ENCODE assay signal across 2 cellular contexts in the genomic region with DNA sequence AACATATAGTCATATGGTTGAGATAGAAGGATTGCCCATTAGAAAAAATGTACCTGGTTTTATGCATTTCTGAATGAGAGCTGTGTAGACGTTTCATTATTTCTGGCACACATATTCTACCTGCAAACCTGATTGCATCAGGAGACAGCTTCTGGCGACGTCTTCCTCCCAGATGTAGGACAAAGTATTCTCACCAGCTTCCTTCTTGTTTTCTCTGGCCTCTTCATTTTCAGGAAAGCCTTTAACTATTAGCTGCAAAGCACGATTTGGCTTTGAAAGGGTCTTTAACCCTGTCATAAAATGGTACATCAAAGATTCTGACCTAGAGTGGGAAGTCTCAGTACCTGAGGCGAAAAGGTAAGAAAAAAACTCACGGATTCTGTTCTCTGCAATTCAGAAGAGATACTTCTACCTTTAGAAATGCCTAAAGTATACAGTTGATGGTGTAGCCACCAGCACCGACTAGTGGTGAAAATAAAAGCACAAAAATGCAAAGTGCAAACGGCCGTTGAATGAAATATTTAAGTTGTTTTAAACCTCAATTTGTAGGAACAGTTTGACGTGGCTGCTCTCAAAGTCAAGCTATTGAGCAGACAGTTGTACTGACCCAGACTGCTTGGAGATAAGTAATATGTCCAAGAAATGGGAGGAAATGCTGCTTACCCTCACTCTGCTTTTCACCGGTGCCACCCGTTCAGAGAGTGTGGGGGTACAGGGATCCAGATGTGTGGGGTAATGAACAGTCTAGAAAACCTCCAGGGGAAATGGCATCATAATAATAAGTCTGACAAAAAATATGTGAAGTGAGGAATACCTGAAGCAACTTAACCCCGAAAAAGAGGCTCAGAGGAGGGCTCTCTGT.
TF ChIP-seq lines count a peak whose summit lies in the region.

No MANE protein-coding gene starts in this region.

TF ChIP-seq in IMR-90, 13 proteins besides CTCF, POLR2A, EP300 and RAD21:
- TF ChIP-seq SMC3 (IDR thresholded peaks at IDR 0.05; ENCODE audit: low read depth, low read length): peak; percentile 62
- TF ChIP-seq, protein P1, sequence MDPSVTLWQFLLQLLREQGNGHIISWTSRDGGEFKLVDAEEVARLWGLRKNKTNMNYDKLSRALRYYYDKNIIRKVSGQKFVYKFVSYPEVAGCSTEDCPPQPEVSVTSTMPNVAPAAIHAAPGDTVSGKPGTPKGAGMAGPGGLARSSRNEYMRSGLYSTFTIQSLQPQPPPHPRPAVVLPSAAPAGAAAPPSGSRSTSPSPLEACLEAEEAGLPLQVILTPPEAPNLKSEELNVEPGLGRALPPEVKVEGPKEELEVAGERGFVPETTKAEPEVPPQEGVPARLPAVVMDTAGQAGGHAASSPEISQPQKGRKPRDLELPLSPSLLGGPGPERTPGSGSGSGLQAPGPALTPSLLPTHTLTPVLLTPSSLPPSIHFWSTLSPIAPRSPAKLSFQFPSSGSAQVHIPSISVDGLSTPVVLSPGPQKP (IDR thresholded peaks at IDR 0.05; ENCODE audit: borderline replicate concordance, low read depth, low read length): no peak

TF ChIP-seq in H1, 55 proteins besides CTCF, POLR2A, EP300 and RAD21:
- TF ChIP-seq TCF12 (IDR thresholded peaks at IDR 0.05; ENCODE audit: low read depth, low read length) (no peak), SIN3A (conservative IDR thresholded peaks at IDR 0.05 in 1 of 2, IDR thresholded peaks at IDR 0.05 in 1 of 2; ENCODE audit: low read depth in 1 of 2, low read length in 2 of 2) (no peak), NRF1 (IDR thresholded peaks at IDR 0.05; ENCODE audit: low read depth, low read length) (no peak), GTF2F1 (IDR thresholded peaks at IDR 0.05; ENCODE audit: borderline replicate concordance, low read depth, low read length) (no peak), CEBPB (IDR thresholded peaks at IDR 0.05; ENCODE audit: low read depth, low read length) (no peak), RFX5 (IDR thresholded peaks at IDR 0.05; ENCODE audit: borderline replicate concordance, low read depth, low read length) (no peak)
